ENCODE assay signal across 20 cellular contexts in genomic region chr14:29663281-29663801, GRCh38.
DNase-seq lines count a peak whose midpoint lies in the region; ATAC-seq and TF ChIP-seq lines count a peak whose summit lies in the region.
"Had no signal": no experiment of that assay in that cellular context is flagged by ENCODE, and none has a peak within 500 bp of the region (broad histone marks: within the 10 kb centered on the region; RNA-seq: fewer than 3 reads in every experiment).

No MANE protein-coding gene starts in this region.

- ATAC-seq in left cardiac atrium: peak; percentile 61 to 80
- ATAC-seq in left ventricle myocardium superior: no peak
- peak; percentile 62 for ATAC-seq in aorta (ENCODE audit: low FRiP score)
- ATAC-seq: CD8-positive, alpha-beta T cell; naive thymus-derived CD4-positive, alpha-beta T cell had no signal

- 60 to 64% methylated on average over 7 of the region's 7 CpGs for WGBS in aorta, 2 donors

- H4K20me1 ChIP-seq in neural progenitor cell (ENCODE audit: low read depth): no peaks in the 10 kb centered on the region

- no peaks in the 10 kb centered on the region for H3K36me3 Mint-ChIP-seq in neural progenitor cell
- H3K36me3 Mint-ChIP-seq in activated CD4-positive, alpha-beta T cell treated with anti-CD3 and anti-CD28 coated beads, Interleukin-2, amount 10 ng/mL, durations not matched to agents 7 days and 5 days (ENCODE audit: low read depth): no peaks in the 10 kb centered on the region
- no peaks in the 10 kb centered on the region for H3K36me3 Mint-ChIP-seq in T-helper 2 cell treated with Interferon-gamma antibody and Interleukin-4, amounts not matched to agents 5 μg/mL and 100 μg/mL, for 36 hours (ENCODE audit: low read depth)
- H3K36me3 Mint-ChIP-seq: CD8-positive, alpha-beta T cell; naive thymus-derived CD4-positive, alpha-beta T cell had no signal

- H3K9me3 ChIP-seq in aorta (ENCODE audit: control insufficient read depth, low read length) (no peaks in the 10 kb centered on the region), neural progenitor cell (ENCODE audit: low read depth) (no peaks in the 10 kb centered on the region)
- H3K9me3 ChIP-seq: prostate gland had no signal

- H3K4me3 ChIP-seq in coronary artery (peak overlapping the region; percentile 26), aorta (ENCODE audit: low read length in 2 of 2) (no peak overlapping the region), neural progenitor cell (no peak overlapping the region)
- H3K4me3 ChIP-seq: prostate gland had no signal

- no peaks in the 10 kb centered on the region for H3K4me1 ChIP-seq in aorta (ENCODE audit: control insufficient read depth in 1 of 2, insufficient read depth in 2 of 2, low read length in 2 of 2)
- peaks cover 2% of the 10 kb centered on the region for H3K4me1 ChIP-seq in neural progenitor cell
- H3K4me1 ChIP-seq: prostate gland had no signal

- intact Hi-C loops in left cardiac atrium (cut with DNase I): no loop called here
- intact Hi-C loops in left ventricle myocardium superior (cut with micrococcal nuclease): no loop called here
- intact Hi-C loops in aorta (cut with DNase I): no loop called here

- H3K79me2 ChIP-seq in neural progenitor cell (ENCODE audit: low read depth): no peaks in the 10 kb centered on the region

- no peaks in the 10 kb centered on the region for H3F3A ChIP-seq in neural progenitor cell (ENCODE audit: low read depth)

- peak overlapping the region in 1 of 2 donors; percentile 80 for H3K27ac ChIP-seq in coronary artery
- peak overlapping the region in 1 of 2 donors; percentile 57 for H3K27ac ChIP-seq in aorta (ENCODE audit: low read depth in 1 of 2, low read length in 2 of 2)
- no peak overlapping the region for H3K27ac ChIP-seq in neural progenitor cell
- H3K27ac ChIP-seq: epithelial cell of prostate had no signal

- no peaks in the 10 kb centered on the region for H3K4me1 Mint-ChIP-seq in neural progenitor cell
- no peaks in the 10 kb centered on the region for H3K4me1 Mint-ChIP-seq in activated CD4-positive, alpha-beta T cell treated with anti-CD3 and anti-CD28 coated beads, Interleukin-2, amount 10 ng/mL, durations not matched to agents 7 days and 5 days
- H3K4me1 Mint-ChIP-seq in T-helper 2 cell treated with Interferon-gamma antibody and Interleukin-4, amounts not matched to agents 5 μg/mL and 100 μg/mL, for 36 hours (ENCODE audit: low read depth): no peaks in the 10 kb centered on the region
- H3K4me1 Mint-ChIP-seq: naive thymus-derived CD4-positive, alpha-beta T cell had no signal

- TF ChIP-seq CTCF in coronary artery (IDR thresholded peaks at IDR 0.05) (no peak), neural progenitor cell (IDR thresholded peaks at IDR 0.05) (no peak)

- no peaks in the 10 kb centered on the region for H3K27me3 ChIP-seq in aorta (ENCODE audit: control insufficient read depth in 1 of 2, insufficient read depth in 2 of 2, low read length in 1 of 2)
- H3K27me3 ChIP-seq in neural progenitor cell: no peaks in the 10 kb centered on the region

- no peak overlapping the region for H3K4me3 Mint-ChIP-seq in neural progenitor cell
- H3K4me3 Mint-ChIP-seq in activated CD4-positive, alpha-beta T cell treated with anti-CD3 and anti-CD28 coated beads, Interleukin-2, amount 10 ng/mL, durations not matched to agents 7 days and 5 days: no peak overlapping the region
- no peak overlapping the region for H3K4me3 Mint-ChIP-seq in T-helper 2 cell treated with Interferon-gamma antibody and Interleukin-4, amounts not matched to agents 5 μg/mL and 100 μg/mL, for 36 hours
- H3K4me3 Mint-ChIP-seq: CD8-positive, alpha-beta T cell; dendritic cell treated with granulocyte-macrophage colony-stimulating factor and Interleukin-4, amounts not matched to agents 40 ng/mL and 50 ng/mL, for 4 days; naive thymus-derived CD4-positive, alpha-beta T cell had no signal

- no peak overlapping the region for H3K4me2 ChIP-seq in neural progenitor cell

- no peak overlapping the region for H3K27ac Mint-ChIP-seq in neural progenitor cell
- H3K27ac Mint-ChIP-seq in activated CD4-positive, alpha-beta T cell treated with anti-CD3 and anti-CD28 coated beads, Interleukin-2, amount 10 ng/mL, durations not matched to agents 7 days and 5 days: no peak overlapping the region
- no peak overlapping the region for H3K27ac Mint-ChIP-seq in T-helper 2 cell treated with Interferon-gamma antibody and Interleukin-4, amounts not matched to agents 5 μg/mL and 100 μg/mL, for 36 hours
- H3K27ac Mint-ChIP-seq: CD8-positive, alpha-beta T cell; dendritic cell treated with granulocyte-macrophage colony-stimulating factor and Interleukin-4, amounts not matched to agents 40 ng/mL and 50 ng/mL, for 4 days; naive thymus-derived CD4-positive, alpha-beta T cell had no signal

- H3K9ac ChIP-seq in neural progenitor cell: no peak overlapping the region

- CTCF ChIA-PET in activated CD4-positive, alpha-beta T cell treated with anti-CD3 and anti-CD28 coated beads, Interleukin-2, amount 10 ng/mL, durations not matched to agents 7 days and 5 days (lab: Charles Lee): no interaction called here

- H3K36me3 ChIP-seq in aorta (ENCODE audit: control insufficient read depth in 1 of 2, insufficient read depth in 2 of 2, low read length in 1 of 2) (no peaks in the 10 kb centered on the region), neural progenitor cell (no peaks in the 10 kb centered on the region)
- H3K36me3 ChIP-seq: prostate gland had no signal

- POLR2A ChIA-PET in activated CD4-positive, alpha-beta T cell treated with anti-CD3 and anti-CD28 coated beads, Interleukin-2, amount 10 ng/mL, durations not matched to agents 7 days and 5 days (lab: Charles Lee): no interaction called here

- no peak overlapping the region for H2AFZ ChIP-seq in neural progenitor cell (replicated peaks)

- DNase-seq in left cardiac atrium (no peak), left ventricle myocardium superior (no peak), coronary artery (ENCODE audit: low spot score) (no peak), iPS-NIHi11 (ENCODE audit: low spot score) (peak; percentile 48), aorta (no peak), neural progenitor cell (ENCODE audit: low spot score) (no peak)
- DNase-seq in activated CD4-positive, alpha-beta T cell treated with anti-CD3 and anti-CD28 coated beads, Interleukin-2, amount 10 ng/mL, durations not matched to agents 7 days and 5 days: no peak
- DNase-seq in T-helper 2 cell treated with Interferon-gamma antibody and Interleukin-4, amounts not matched to agents 5 μg/mL and 100 μg/mL, for 36 hours (ENCODE audit: low spot score): no peak
- DNase-seq: ACHN; activated CD4-positive, alpha-beta T cell treated with anti-CD3 and anti-CD28 coated beads for 1 hour; activated gamma-delta T cell; CD8-positive, alpha-beta T cell; naive thymus-derived CD4-positive, alpha-beta T cell; NCI-H1092; NK-92 treated with Interleukin-12 subunit alpha and Interleukin-12 subunit beta, amount 100 ng/mL, for 24 hours; stimulated activated naive CD4-positive, alpha-beta T cell treated with Interleukin-2 at 50 U/mL for 16 hours; T-helper 1 cell had no signal

- H3K27me3 Mint-ChIP-seq in neural progenitor cell (ENCODE audit: insufficient read depth, low read depth): no peaks in the 10 kb centered on the region
- H3K27me3 Mint-ChIP-seq in activated CD4-positive, alpha-beta T cell treated with anti-CD3 and anti-CD28 coated beads, Interleukin-2, amount 10 ng/mL, durations not matched to agents 7 days and 5 days: no peaks in the 10 kb centered on the region
- no peaks in the 10 kb centered on the region for H3K27me3 Mint-ChIP-seq in T-helper 2 cell treated with Interferon-gamma antibody and Interleukin-4, amounts not matched to agents 5 μg/mL and 100 μg/mL, for 36 hours (ENCODE audit: low read depth)
- H3K27me3 Mint-ChIP-seq: dendritic cell treated with granulocyte-macrophage colony-stimulating factor and Interleukin-4, amounts not matched to agents 40 ng/mL and 50 ng/mL, for 4 days; naive thymus-derived CD4-positive, alpha-beta T cell had no signal

- no peaks in the 10 kb centered on the region for H3K9me3 Mint-ChIP-seq in neural progenitor cell
- H3K9me3 Mint-ChIP-seq in activated CD4-positive, alpha-beta T cell treated with anti-CD3 and anti-CD28 coated beads, Interleukin-2, amount 10 ng/mL, durations not matched to agents 7 days and 5 days: peaks cover 4% of the 10 kb centered on the region
- H3K9me3 Mint-ChIP-seq in T-helper 2 cell treated with Interferon-gamma antibody and Interleukin-4, amounts not matched to agents 5 μg/mL and 100 μg/mL, for 36 hours: peaks cover 45% of the 10 kb centered on the region
- H3K9me3 Mint-ChIP-seq: dendritic cell treated with granulocyte-macrophage colony-stimulating factor and Interleukin-4, amounts not matched to agents 40 ng/mL and 50 ng/mL, for 4 days had no signal
